Comparison of ENCODE assay signal across 1 cellular context in the genomic region with DNA sequence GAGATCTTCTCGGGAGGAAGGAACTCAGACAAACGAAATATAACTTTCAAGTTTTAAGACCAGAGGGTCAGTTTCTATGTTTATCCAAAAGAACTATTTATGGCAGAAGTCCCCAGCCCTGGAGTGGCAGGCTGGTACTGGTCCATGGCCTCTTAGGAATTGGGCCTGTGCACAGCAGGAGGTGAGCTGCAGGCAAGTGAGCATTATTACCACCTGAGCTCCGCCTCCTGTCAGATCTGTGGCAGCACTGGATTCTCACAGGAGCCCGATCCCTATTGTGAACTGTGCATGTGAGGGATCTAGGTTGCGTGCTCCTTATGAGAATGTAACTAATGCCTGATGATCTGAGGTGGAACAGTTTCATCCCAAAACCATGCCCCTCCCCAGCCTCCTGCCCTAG.
TF ChIP-seq lines count a peak whose summit lies in the region.

No MANE protein-coding gene starts in this region.

TF ChIP-seq in IMR-90, 13 proteins besides CTCF, POLR2A, EP300 and RAD21 (continued from another document):
- TF ChIP-seq SMC3 (IDR thresholded peaks at IDR 0.05; ENCODE audit: low read depth, low read length) (no peak), RFX5 (IDR thresholded peaks at IDR 0.05; ENCODE audit: low read depth, low read length) (no peak), BHLHE40 (IDR thresholded peaks at IDR 0.05; ENCODE audit: low read depth, low read length) (no peak), CEBPB (IDR thresholded peaks at IDR 0.05; ENCODE audit: low read depth, low read length) (no peak), MAFK (IDR thresholded peaks at IDR 0.05; ENCODE audit: low read depth, low read length) (no peak), CHD1 (IDR thresholded peaks at IDR 0.05; ENCODE audit: low read depth, low read length) (no peak), MXI1 (IDR thresholded peaks at IDR 0.05; ENCODE audit: borderline replicate concordance, low read depth, low read length) (no peak)
- TF ChIP-seq, protein P1, sequence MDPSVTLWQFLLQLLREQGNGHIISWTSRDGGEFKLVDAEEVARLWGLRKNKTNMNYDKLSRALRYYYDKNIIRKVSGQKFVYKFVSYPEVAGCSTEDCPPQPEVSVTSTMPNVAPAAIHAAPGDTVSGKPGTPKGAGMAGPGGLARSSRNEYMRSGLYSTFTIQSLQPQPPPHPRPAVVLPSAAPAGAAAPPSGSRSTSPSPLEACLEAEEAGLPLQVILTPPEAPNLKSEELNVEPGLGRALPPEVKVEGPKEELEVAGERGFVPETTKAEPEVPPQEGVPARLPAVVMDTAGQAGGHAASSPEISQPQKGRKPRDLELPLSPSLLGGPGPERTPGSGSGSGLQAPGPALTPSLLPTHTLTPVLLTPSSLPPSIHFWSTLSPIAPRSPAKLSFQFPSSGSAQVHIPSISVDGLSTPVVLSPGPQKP (IDR thresholded peaks at IDR 0.05; ENCODE audit: borderline replicate concordance, low read depth, low read length): no peak
